In genomic region chr1:21865943-21866628, GRCh38 we compare ENCODE assay signal across 10 cellular contexts. TPM values are rescaled to one million over a fixed set of nuclear protein-coding genes. Genes with fewer than 3 reads are reported as not detected.
A peak's percentile ranks its signal among the peaks of the same experiment; 100 is the strongest.
DNase-seq lines count a peak whose midpoint lies in the region; ATAC-seq, FAIRE-seq and TF ChIP-seq lines count a peak whose summit lies in the region.
"Had no signal": no experiment of that assay in that cellular context is flagged by ENCODE, and none has a peak within 500 bp of the region (broad histone marks: within the 10 kb centered on the region; RNA-seq: fewer than 3 reads in every experiment).

No MANE protein-coding gene starts in this region.

- H3K4me2 ChIP-seq in GM23338, result peak overlapping the region; percentile 57; the same call in 1 of the 2 replicates

- no peak overlapping the region for H3K4me3 Mint-ChIP-seq in GM23338
- H3K4me3 Mint-ChIP-seq: brain had no signal

- H3K36me3 ChIP-seq in GM23338 (ENCODE audit: insufficient read depth), result peaks cover 5% of the 10 kb centered on the region; the same call in 1 of the 2 replicates
- H3K36me3 ChIP-seq in gastroesophageal sphincter, result peaks cover 0 to 94% of the 10 kb centered on the region in 2 donors

- H3K4me1 ChIP-seq in GM23338 (ENCODE audit: insufficient read depth) (peaks cover 8% of the 10 kb centered on the region; the same call in 1 of the 2 replicates), gastroesophageal sphincter (peaks cover 0 to 58% (median 13%) of the 10 kb centered on the region in 3 donors)

- peaks cover 30% of the 10 kb centered on the region for H3K36me3 Mint-ChIP-seq in GM23338 (ENCODE audit: low read depth)

- WGBS in gastroesophageal sphincter (ENCODE audit: low coverage in 1 of 2), 2 donors, result 49 to 56% methylated on average over 5 to 9 of the region's 10 CpGs

- H3K27me3 ChIP-seq in GM23338 (ENCODE audit: insufficient read depth) (no peaks in the 10 kb centered on the region), gastroesophageal sphincter (no peaks in the 10 kb centered on the region)

- peak overlapping the region; percentile 63; the same call in 1 of the 2 replicates for H3K27ac ChIP-seq in GM23338 (ENCODE audit: low read depth)
- peak overlapping the region in 3 of 4 donors; percentile 64 to 81 (median 71) for H3K27ac ChIP-seq in gastroesophageal sphincter

- no peak for TF ChIP-seq POLR2A in NB4 (IDR thresholded peaks at IDR 0.05; ENCODE audit: extremely low read depth, insufficient read length)
- TF ChIP-seq POLR2A in gastroesophageal sphincter (IDR thresholded peaks at IDR 0.05), result no peak

- peaks cover 15% of the 10 kb centered on the region for H3K4me1 Mint-ChIP-seq in GM23338

- no peak for TF ChIP-seq EP300 in gastroesophageal sphincter (IDR thresholded peaks at IDR 0.05)

- H3K27me3 Mint-ChIP-seq in GM23338 (ENCODE audit: insufficient read depth, low read depth, poor library complexity), result peaks cover 10% of the 10 kb centered on the region

- no peaks in the 10 kb centered on the region for H3F3A ChIP-seq in GM23338 (replicated peaks; ENCODE audit: low read depth)

- H3K9me3 Mint-ChIP-seq in GM23338, result no peaks in the 10 kb centered on the region

- H3K9me2 ChIP-seq in GM23338 (ENCODE audit: insufficient read depth), result no peaks in the 10 kb centered on the region

- no peak overlapping the region for H2AFZ ChIP-seq in GM23338

- FAIRE-seq in GM18507 (lab: Jason Lieb, UNC), result peak; percentile 88

- 0 out of 2 replicates have a peak, but pooled peaks cover 6% of the 10 kb centered on the region for H4K20me1 ChIP-seq in GM23338 (replicated peaks; ENCODE audit: insufficient read depth)

- no peaks in the 10 kb centered on the region for H3K79me2 ChIP-seq in GM23338 (replicated peaks; ENCODE audit: insufficient read depth)

- peak overlapping the region; percentile 44; the same call in 1 of the 2 replicates for H3K27ac Mint-ChIP-seq in GM23338

- no peaks in the 10 kb centered on the region for H3K9me3 ChIP-seq in gastroesophageal sphincter

- TF ChIP-seq CTCF in GM23338 (conservative IDR thresholded peaks at IDR 0.05; ENCODE audit: low read depth in 2 of 2) (peak in 1 of 2 experiments; percentile 23; a peak in 2 of 4 replicates), NB4 (IDR thresholded peaks at IDR 0.05; ENCODE audit: low read depth, low read length) (no peak), gastroesophageal sphincter (IDR thresholded peaks at IDR 0.05) (peak in 1 of 4 experiments; percentile 17)

- H3K4me3 ChIP-seq in GM23338, result no peak overlapping the region
- H3K4me3 ChIP-seq in NB4 (ENCODE audit: low read depth, low read length), result no peak overlapping the region
- H3K4me3 ChIP-seq in gastroesophageal sphincter, result no peak overlapping the region
- H3K4me3 ChIP-seq: skin epidermis had no signal

- ATAC-seq in GM23338, result peak; percentile 87
- ATAC-seq in gastroesophageal sphincter, result no peak

- peak; percentile 60 for DNase-seq in GM18507 (ENCODE audit: extremely low spot score, insufficient read length, low read depth)
- peak; percentile 83 for DNase-seq in GM23338 (ENCODE audit: low spot score)
- peak; percentile 74 for DNase-seq in NB4 (ENCODE audit: low read depth)
- DNase-seq in activated gamma-delta T cell (lab: John Stamatoyannopoulos, UW), result no peak
- no peak for DNase-seq in C1 segment of cervical spinal cord (lab: John Stamatoyannopoulos, UW)
- DNase-seq in NCI-H1436 (lab: John Stamatoyannopoulos, UW), result no peak
- DNase-seq in NCI-H226, result no peak

TF ChIP-seq in GM23338, 12 proteins besides CTCF, POLR2A, EP300 and RAD21:
- 0 out of 2 replicates have a peak, but pooled peaks have one; percentile 23 for TF ChIP-seq CREB1 (CRISPR knock-in tag; IDR thresholded peaks at IDR 0.05; ENCODE audit: low read depth)
- TF ChIP-seq, protein P1, sequence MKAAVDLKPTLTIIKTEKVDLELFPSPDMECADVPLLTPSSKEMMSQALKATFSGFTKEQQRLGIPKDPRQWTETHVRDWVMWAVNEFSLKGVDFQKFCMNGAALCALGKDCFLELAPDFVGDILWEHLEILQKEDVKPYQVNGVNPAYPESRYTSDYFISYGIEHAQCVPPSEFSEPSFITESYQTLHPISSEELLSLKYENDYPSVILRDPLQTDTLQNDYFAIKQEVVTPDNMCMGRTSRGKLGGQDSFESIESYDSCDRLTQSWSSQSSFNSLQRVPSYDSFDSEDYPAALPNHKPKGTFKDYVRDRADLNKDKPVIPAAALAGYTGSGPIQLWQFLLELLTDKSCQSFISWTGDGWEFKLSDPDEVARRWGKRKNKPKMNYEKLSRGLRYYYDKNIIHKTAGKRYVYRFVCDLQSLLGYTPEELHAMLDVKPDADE (IDR thresholded peaks at IDR 0.05), result no peak

RNA-seq across cellular contexts. Expression of gene LDLRAD2, which starts 54.0 kb away (rescaled TPM):
- 0.31 and 1.6 TPM in 2 replicates for total RNA-seq in GM23338 (2014; rRNA removed; shearing (Covaris generic))
- polyA plus RNA-seq in GM23338 (2016; fragmentation: Nextera tagmentation; extraction: Ambion mirVana), result 5.8 and 11.3 TPM in 2 replicates
- total RNA-seq in gastroesophageal sphincter, result under 1 TPM in 1 of 4 donors, not detected in 3; 0.08 TPM

Comparison
In these comparisons a context has a peak if more than half of its experiments do, and no peak if none do; other contexts are left out.
1. DNase-seq: peak in GM18507 (single experiment), GM23338 (single experiment) and NB4 (single experiment); none in activated gamma-delta T cell (single experiment), C1 segment of cervical spinal cord (0 of 14), NCI-H1436 (single experiment) and NCI-H226 (single experiment).